Comparison of ENCODE assay signal across 1 cellular context in the genomic region with DNA sequence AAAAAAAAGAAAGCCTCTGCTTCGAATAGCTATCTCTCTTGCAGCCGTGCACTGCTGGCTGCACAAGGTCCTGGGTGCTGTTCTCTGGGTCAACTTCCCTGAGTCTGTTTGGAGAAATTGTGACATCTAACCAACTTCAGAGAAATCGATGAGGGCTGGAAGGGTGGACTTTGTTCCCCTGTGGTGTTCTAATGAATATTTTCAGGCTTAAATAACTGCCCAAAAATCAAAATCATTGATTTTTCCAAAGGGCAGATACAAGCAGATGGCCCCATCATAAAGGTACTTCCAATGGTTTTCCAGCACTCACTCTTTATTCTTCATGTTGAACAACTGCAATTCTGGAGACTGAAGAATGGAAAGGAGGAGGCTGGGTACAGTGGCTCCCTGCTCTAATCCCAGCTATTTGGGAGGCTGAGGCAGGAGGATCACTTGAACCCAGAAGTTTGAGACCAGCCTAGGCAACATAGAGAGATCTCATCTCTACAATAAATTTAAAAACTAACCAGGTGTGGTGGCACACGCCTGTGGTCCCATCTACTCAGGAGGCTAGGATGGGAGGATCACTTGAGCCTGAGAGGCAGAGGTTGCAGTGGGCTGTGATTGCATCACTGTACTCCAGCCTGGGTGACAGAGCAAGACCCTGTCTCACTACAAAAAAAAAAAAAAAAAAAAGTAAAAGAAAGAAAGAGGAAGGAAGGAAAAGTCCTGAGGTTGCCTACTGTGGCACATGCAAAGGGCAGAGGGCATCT.
TF ChIP-seq lines count a peak whose summit lies in the region.

No MANE protein-coding gene starts in this region.

TF ChIP-seq in HepG2, 621 proteins besides CTCF, POLR2A, EP300 and RAD21 (continued from another document and continues in another):
- TF ChIP-seq, protein P1, sequence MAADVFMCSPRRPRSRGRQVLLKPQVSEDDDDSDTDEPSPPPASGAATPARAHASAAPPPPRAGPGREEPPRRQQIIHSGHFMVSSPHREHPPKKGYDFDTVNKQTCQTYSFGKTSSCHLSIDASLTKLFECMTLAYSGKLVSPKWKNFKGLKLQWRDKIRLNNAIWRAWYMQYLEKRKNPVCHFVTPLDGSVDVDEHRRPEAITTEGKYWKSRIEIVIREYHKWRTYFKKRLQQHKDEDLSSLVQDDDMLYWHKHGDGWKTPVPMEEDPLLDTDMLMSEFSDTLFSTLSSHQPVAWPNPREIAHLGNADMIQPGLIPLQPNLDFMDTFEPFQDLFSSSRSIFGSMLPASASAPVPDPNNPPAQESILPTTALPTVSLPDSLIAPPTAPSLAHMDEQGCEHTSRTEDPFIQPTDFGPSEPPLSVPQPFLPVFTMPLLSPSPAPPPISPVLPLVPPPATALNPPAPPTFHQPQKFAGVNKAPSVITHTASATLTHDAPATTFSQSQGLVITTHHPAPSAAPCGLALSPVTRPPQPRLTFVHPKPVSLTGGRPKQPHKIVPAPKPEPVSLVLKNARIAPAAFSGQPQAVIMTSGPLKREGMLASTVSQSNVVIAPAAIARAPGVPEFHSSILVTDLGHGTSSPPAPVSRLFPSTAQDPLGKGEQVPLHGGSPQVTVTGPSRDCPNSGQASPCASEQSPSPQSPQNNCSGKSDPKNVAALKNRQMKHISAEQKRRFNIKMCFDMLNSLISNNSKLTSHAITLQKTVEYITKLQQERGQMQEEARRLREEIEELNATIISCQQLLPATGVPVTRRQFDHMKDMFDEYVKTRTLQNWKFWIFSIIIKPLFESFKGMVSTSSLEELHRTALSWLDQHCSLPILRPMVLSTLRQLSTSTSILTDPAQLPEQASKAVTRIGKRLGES (CRISPR knock-in tag; IDR thresholded peaks at IDR 0.05; ENCODE audit: borderline replicate concordance), result 0 out of 2 replicates have a peak, but pooled peaks have one; percentile 36
- peak; percentile 97 for TF ChIP-seq JUN (CRISPR knock-in tag; IDR thresholded peaks at IDR 0.05)
- TF ChIP-seq ZNF253 (CRISPR knock-in tag; IDR thresholded peaks at IDR 0.05; ENCODE audit: borderline replicate concordance), result no peak
- TF ChIP-seq MAX (IDR thresholded peaks at IDR 0.05), result peak; percentile 87
- TF ChIP-seq ISX (CRISPR knock-in tag; conservative IDR thresholded peaks at IDR 0.05), result peak; percentile 23; the same call in 1 of the 2 replicates
- TF ChIP-seq, protein P2, sequence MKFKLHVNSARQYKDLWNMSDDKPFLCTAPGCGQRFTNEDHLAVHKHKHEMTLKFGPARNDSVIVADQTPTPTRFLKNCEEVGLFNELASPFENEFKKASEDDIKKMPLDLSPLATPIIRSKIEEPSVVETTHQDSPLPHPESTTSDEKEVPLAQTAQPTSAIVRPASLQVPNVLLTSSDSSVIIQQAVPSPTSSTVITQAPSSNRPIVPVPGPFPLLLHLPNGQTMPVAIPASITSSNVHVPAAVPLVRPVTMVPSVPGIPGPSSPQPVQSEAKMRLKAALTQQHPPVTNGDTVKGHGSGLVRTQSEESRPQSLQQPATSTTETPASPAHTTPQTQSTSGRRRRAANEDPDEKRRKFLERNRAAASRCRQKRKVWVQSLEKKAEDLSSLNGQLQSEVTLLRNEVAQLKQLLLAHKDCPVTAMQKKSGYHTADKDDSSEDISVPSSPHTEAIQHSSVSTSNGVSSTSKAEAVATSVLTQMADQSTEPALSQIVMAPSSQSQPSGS (CRISPR knock-in tag; IDR thresholded peaks at IDR 0.05), result peak; percentile 95
- TF ChIP-seq ZNF281 (CRISPR knock-in tag; IDR thresholded peaks at IDR 0.05; ENCODE audit: borderline replicate concordance), result 0 out of 2 replicates have a peak, but pooled peaks have one; percentile 62
- TF ChIP-seq ZBTB8A (CRISPR knock-in tag; IDR thresholded peaks at IDR 0.05; ENCODE audit: borderline replicate concordance, low read depth), result peak; percentile 65; the same call in 1 of the 2 replicates
- peak; percentile 30; the same call in 1 of the 2 replicates for TF ChIP-seq RFXAP (CRISPR knock-in tag; IDR thresholded peaks at IDR 0.05; ENCODE audit: borderline replicate concordance)
- TF ChIP-seq PHB2 (IDR thresholded peaks at IDR 0.05; ENCODE audit: partially characterized antibody), result no peak
- peak; percentile 91 for TF ChIP-seq RXRB (CRISPR knock-in tag; IDR thresholded peaks at IDR 0.05; ENCODE audit: borderline replicate concordance)
- TF ChIP-seq, protein P3, sequence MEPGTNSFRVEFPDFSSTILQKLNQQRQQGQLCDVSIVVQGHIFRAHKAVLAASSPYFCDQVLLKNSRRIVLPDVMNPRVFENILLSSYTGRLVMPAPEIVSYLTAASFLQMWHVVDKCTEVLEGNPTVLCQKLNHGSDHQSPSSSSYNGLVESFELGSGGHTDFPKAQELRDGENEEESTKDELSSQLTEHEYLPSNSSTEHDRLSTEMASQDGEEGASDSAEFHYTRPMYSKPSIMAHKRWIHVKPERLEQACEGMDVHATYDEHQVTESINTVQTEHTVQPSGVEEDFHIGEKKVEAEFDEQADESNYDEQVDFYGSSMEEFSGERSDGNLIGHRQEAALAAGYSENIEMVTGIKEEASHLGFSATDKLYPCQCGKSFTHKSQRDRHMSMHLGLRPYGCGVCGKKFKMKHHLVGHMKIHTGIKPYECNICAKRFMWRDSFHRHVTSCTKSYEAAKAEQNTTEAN (CRISPR knock-in tag; conservative IDR thresholded peaks at IDR 0.05), result 0 out of 2 replicates have a peak, but pooled peaks have one; percentile 50
- TF ChIP-seq ZNF441 (CRISPR knock-in tag; IDR thresholded peaks at IDR 0.05; ENCODE audit: borderline replicate concordance), result 0 out of 2 replicates have a peak, but pooled peaks have one; percentile 46
- 0 out of 2 replicates have a peak, but pooled peaks have one; percentile 25 for TF ChIP-seq MEIS1 (CRISPR knock-in tag; IDR thresholded peaks at IDR 0.05; ENCODE audit: borderline replicate concordance)
- no peak for TF ChIP-seq FOXA1 (IDR thresholded peaks at IDR 0.05)
- peak; percentile 36; the same call in 1 of the 2 replicates for TF ChIP-seq FOXA1 (CRISPR knock-in tag; IDR thresholded peaks at IDR 0.05)
- TF ChIP-seq CCAR2 (optimal IDR thresholded peaks at IDR 0.05; ENCODE audit: low read depth, low read length), result no peak
- no peak for TF ChIP-seq GTF3A (CRISPR knock-in tag; conservative IDR thresholded peaks at IDR 0.05)
- TF ChIP-seq RXRA (CRISPR knock-in tag; IDR thresholded peaks at IDR 0.05), result peak; percentile 49; the same call in 1 of the 2 replicates
- TF ChIP-seq KMT2B (CRISPR knock-in tag; IDR thresholded peaks at IDR 0.05), result peak; percentile 60; the same call in 1 of the 2 replicates
- peak; percentile 74; the same call in 1 of the 2 replicates for TF ChIP-seq ZFP36L1 (CRISPR knock-in tag; IDR thresholded peaks at IDR 0.05)
- TF ChIP-seq ZNF619 (CRISPR knock-in tag; IDR thresholded peaks at IDR 0.05), result no peak
- peak; percentile 97 for TF ChIP-seq ZNF614 (CRISPR knock-in tag; IDR thresholded peaks at IDR 0.05; ENCODE audit: borderline replicate concordance)
- TF ChIP-seq GTF2F1 (IDR thresholded peaks at IDR 0.05; ENCODE audit: low read length), result no peak; the same call in 1 of the 2 replicates
- peak; percentile 72; the same call in 1 of the 2 replicates for TF ChIP-seq TRIM24 (CRISPR knock-in tag; IDR thresholded peaks at IDR 0.05)
- TF ChIP-seq ZBTB26 (CRISPR knock-in tag; IDR thresholded peaks at IDR 0.05; ENCODE audit: borderline replicate concordance), result no peak
- 0 out of 2 replicates have a peak, but pooled peaks have one; percentile 11 for TF ChIP-seq KAT7 (CRISPR knock-in tag; IDR thresholded peaks at IDR 0.05; ENCODE audit: borderline replicate concordance)
- peak; percentile 94 for TF ChIP-seq NCOA2 (CRISPR knock-in tag; IDR thresholded peaks at IDR 0.05)
- peak; percentile 48; the same call in 1 of the 2 replicates for TF ChIP-seq ATF3 (CRISPR knock-in tag; IDR thresholded peaks at IDR 0.05)
- TF ChIP-seq EHMT2 (IDR thresholded peaks at IDR 0.05; ENCODE audit: borderline replicate concordance, low read depth, low read length), result peak; percentile 90
- TF ChIP-seq SRF (IDR thresholded peaks at IDR 0.05; ENCODE audit: low read depth, low read length), result no peak
- no peak for TF ChIP-seq GRHL1 (CRISPR knock-in tag; conservative IDR thresholded peaks at IDR 0.05)
- 0 out of 2 replicates have a peak, but pooled peaks have one; percentile 36 for TF ChIP-seq HNF1B (CRISPR knock-in tag; IDR thresholded peaks at IDR 0.05)
- TF ChIP-seq, protein P4, sequence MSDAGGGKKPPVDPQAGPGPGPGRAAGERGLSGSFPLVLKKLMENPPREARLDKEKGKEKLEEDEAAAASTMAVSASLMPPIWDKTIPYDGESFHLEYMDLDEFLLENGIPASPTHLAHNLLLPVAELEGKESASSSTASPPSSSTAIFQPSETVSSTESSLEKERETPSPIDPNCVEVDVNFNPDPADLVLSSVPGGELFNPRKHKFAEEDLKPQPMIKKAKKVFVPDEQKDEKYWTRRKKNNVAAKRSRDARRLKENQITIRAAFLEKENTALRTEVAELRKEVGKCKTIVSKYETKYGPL (CRISPR knock-in tag; IDR thresholded peaks at IDR 0.05), result 0 out of 2 replicates have a peak, but pooled peaks have one; percentile 37
